Comparison of ENCODE assay signal across 1 cellular context in the genomic region with DNA sequence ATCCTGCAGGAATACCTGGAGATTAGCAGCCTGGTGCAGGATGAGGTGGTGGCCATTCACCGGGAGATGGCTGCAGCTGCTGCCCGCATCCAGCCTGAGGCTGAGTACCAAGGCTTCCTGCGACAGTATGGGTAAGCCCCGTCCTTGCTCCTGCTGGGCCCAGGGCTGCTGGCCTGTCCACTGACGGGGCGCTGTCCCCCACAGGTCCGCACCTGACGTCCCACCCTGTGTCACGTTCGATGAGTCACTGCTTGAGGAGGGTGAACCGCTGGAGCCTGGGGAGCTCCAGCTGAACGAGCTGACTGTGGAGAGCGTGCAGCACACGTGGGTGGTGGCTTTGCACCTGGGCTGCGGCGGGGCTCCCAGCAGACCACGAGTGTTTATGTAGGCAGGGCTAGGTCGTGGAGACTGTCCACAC.
TF ChIP-seq lines count a peak whose summit lies in the region.

No MANE protein-coding gene starts in this region.

TF ChIP-seq in K562, 482 proteins besides CTCF, POLR2A, EP300 and RAD21:
- TF ChIP-seq SREBF2 (CRISPR knock-in tag; IDR thresholded peaks at IDR 0.05) (no peak), FOSL1 (tag; conservative IDR thresholded peaks at IDR 0.05) (0 out of 2 replicates have a peak, but pooled peaks have one; percentile 13), BHLHE40 (IDR thresholded peaks at IDR 0.05; ENCODE audit: low read length) (peak; percentile 63), CBFA2T3 (IDR thresholded peaks at IDR 0.05) (0 out of 2 replicates have a peak, but pooled peaks have one; percentile 16), E2F6 (IDR thresholded peaks at IDR 0.05; ENCODE audit: borderline replicate concordance in 1 of 2, extremely low read depth in 1 of 2, insufficient read depth in 1 of 2, insufficient read length in 1 of 2, low read depth in 1 of 2, low read length in 1 of 2, poor library complexity in 1 of 2, severe bottlenecking in 1 of 2) (peak in 1 of 2 experiments; percentile 20), HDAC1 (IDR thresholded peaks at IDR 0.05) (0 out of 4 replicates have a peak, but pooled peaks of 1 of the 2 experiments have one; percentile 21), DEAF1 (CRISPR knock-in tag; IDR thresholded peaks at IDR 0.05) (no peak), HSF4 (CRISPR knock-in tag; IDR thresholded peaks at IDR 0.05; ENCODE audit: borderline replicate concordance) (no peak), CBFA2T2 (conservative IDR thresholded peaks at IDR 0.05) (peak; percentile 28; the same call in 1 of the 2 replicates)
- TF ChIP-seq, protein P1, sequence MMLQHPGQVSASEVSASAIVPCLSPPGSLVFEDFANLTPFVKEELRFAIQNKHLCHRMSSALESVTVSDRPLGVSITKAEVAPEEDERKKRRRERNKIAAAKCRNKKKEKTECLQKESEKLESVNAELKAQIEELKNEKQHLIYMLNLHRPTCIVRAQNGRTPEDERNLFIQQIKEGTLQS (IDR thresholded peaks at IDR 0.05) = peak; percentile 38; the same call in 1 of the 2 replicates
- TF ChIP-seq, protein P1 (CRISPR knock-in tag; conservative IDR thresholded peaks at IDR 0.05) = no peak
- TF ChIP-seq, protein P2, sequence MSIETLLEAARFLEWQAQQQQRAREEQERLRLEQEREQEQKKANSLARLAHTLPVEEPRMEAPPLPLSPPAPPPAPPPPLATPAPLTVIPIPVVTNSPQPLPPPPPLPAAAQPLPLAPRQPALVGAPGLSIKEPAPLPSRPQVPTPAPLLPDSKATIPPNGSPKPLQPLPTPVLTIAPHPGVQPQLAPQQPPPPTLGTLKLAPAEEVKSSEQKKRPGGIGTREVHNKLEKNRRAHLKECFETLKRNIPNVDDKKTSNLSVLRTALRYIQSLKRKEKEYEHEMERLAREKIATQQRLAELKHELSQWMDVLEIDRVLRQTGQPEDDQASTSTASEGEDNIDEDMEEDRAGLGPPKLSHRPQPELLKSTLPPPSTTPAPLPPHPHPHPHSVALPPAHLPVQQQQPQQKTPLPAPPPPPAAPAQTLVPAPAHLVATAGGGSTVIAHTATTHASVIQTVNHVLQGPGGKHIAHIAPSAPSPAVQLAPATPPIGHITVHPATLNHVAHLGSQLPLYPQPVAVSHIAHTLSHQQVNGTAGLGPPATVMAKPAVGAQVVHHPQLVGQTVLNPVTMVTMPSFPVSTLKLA (conservative IDR thresholded peaks at IDR 0.05) = 0 out of 4 replicates have a peak, but pooled peaks of 1 of the 2 experiments have one; percentile 34
- TF ChIP-seq, protein P3, sequence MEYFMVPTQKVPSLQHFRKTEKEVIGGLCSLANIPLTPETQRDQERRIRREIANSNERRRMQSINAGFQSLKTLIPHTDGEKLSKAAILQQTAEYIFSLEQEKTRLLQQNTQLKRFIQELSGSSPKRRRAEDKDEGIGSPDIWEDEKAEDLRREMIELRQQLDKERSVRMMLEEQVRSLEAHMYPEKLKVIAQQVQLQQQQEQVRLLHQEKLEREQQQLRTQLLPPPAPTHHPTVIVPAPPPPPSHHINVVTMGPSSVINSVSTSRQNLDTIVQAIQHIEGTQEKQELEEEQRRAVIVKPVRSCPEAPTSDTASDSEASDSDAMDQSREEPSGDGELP (CRISPR knock-in tag; IDR thresholded peaks at IDR 0.05; ENCODE audit: borderline replicate concordance) = peak; percentile 64; the same call in 1 of the 2 replicates
- TF ChIP-seq, protein P4, sequence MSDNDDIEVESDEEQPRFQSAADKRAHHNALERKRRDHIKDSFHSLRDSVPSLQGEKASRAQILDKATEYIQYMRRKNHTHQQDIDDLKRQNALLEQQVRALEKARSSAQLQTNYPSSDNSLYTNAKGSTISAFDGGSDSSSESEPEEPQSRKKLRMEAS (CRISPR knock-in tag; IDR thresholded peaks at IDR 0.05) = peak; percentile 74
